Comparison of ENCODE assay signal across 8 cellular contexts in genomic region chr22:22710719-22711531, GRCh38.
DNase-seq lines count a peak whose midpoint lies in the region; ATAC-seq and TF ChIP-seq lines count a peak whose summit lies in the region.

No MANE protein-coding gene starts in this region.

- peak; percentile 74 to 98 (median 82) for TF ChIP-seq CTCF in Peyer's patch (IDR thresholded peaks at IDR 0.05)

- no peaks in the 10 kb centered on the region for H3K36me3 ChIP-seq in Peyer's patch

- H3K4me1 ChIP-seq in Peyer's patch = peaks cover 0 to 12% (median 0%) of the 10 kb centered on the region in 4 donors

- H3K4me3 ChIP-seq in Peyer's patch = no peak overlapping the region

- intact Hi-C loops in Right ventricle myocardium superior (cut with DNase I) (no loop called here), cardiac septum (cut with DNase I) (no loop called here), sciatic nerve (cut with DNase I) (no loop called here)

- TF ChIP-seq POLR2A in Peyer's patch (IDR thresholded peaks at IDR 0.05) = no peak

- no peaks in the 10 kb centered on the region for H3K9me3 ChIP-seq in Peyer's patch

- no peak overlapping the region for H3K27ac ChIP-seq in Peyer's patch

- peak; percentile 57 for ATAC-seq in Right ventricle myocardium superior (ENCODE audit: poor library complexity)
- peak; percentile 54 for ATAC-seq in sciatic nerve
- no peak for ATAC-seq in GM19467 (IDR thresholded peaks at IDR 0.05; ENCODE audit: unreplicated experiment)
- no peak for ATAC-seq in HG02798 (IDR thresholded peaks at IDR 0.05; ENCODE audit: poor library complexity, unreplicated experiment)

- H3K27me3 ChIP-seq in Peyer's patch = no peaks in the 10 kb centered on the region

- DNase-seq in Right ventricle myocardium superior (peak; percentile 66), cardiac septum (ENCODE audit: low spot score) (no peak), Peyer's patch (peak; percentile 80 to 93 (median 82)), glomerular visceral epithelial cell (ENCODE audit: extremely low spot score) (peak; percentile 43), sciatic nerve (ENCODE audit: low spot score) (peak; percentile 71)
- DNase-seq in activated T-helper 9 cell treated with anti-CD3 and anti-CD28 coated beads, Interleukin-2, amount 50 U/mL, for 16 hours (ENCODE audit: low read depth) = peak; percentile 70

Comparison
In these comparisons a context has a peak if more than half of its experiments do, and no peak if none do; other contexts are left out.
1. ATAC-seq: peak in Right ventricle myocardium superior (single experiment) and sciatic nerve (single experiment); none in GM19467 (single experiment) and HG02798 (single experiment).